14 cellular contexts compared by ENCODE assay signal in the genomic region with DNA sequence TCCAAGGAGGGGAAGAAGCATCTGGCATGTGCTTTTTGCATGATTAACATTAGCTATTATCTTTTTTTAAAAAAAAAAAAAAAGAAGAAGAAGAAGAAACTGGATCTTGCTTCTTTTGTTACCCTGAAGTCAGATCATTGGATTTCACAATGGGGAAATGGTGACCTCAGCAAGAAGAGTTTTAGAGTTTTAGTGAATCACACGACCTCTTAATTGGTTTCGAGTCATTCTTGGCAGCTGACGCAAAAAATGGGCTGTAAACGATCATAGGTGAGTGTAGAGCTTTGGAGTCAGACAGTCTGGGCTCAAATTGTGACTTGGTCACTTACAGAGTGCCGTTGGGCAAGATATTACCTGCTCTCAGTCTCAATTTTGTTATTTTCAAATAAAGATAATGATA. TPM values are rescaled to one million over a fixed set of nuclear protein-coding genes. Genes with fewer than 3 reads are reported as not detected.
DNase-seq lines count a peak whose midpoint lies in the region; ATAC-seq, FAIRE-seq and TF ChIP-seq lines count a peak whose summit lies in the region.
"Had no signal": no experiment of that assay in that cellular context is flagged by ENCODE, and none has a peak within 500 bp of the region (broad histone marks: within the 10 kb centered on the region; RNA-seq: fewer than 3 reads in every experiment).

No MANE protein-coding gene starts in this region.

- DNase-seq in HPDE6-E6E7 (ENCODE audit: extremely low spot score), result peak; percentile 28
- DNase-seq in RCC 7860 (ENCODE audit: low spot score), result peak; percentile 47
- DNase-seq in fibroblast of the aortic adventitia (ENCODE audit: low read depth), result peak; percentile 12
- DNase-seq in activated gamma-delta T cell treated with Interleukin-2 at 50 U/mL for 16 hours, result no peak
- DNase-seq in activated T-helper 2 cell treated with anti-CD3 and anti-CD28 coated beads, Interferon-gamma antibody, Interleukin-2, Interleukin-4, amounts not matched to agents 10 μg/mL and 5 μg/mL and 100 μg/mL, durations not matched to agents 14 hours and 24 hours and 36 hours (ENCODE audit: low spot score), result no peak
- DNase-seq in T-helper 2 cell treated with Interferon-gamma antibody and Interleukin-4, amounts not matched to agents 5 μg/mL and 100 μg/mL, for 36 hours (ENCODE audit: low spot score), result no peak
- DNase-seq: activated naive CD4-positive, alpha-beta T cell treated with anti-CD3 and anti-CD28 coated beads, Interleukin-2, amount 50 U/mL, for 16 hours; BE2C; Kasumi-1; nucleus accumbens had no signal

- no peak overlapping the region for H3K4me3 Mint-ChIP-seq in activated T-helper 2 cell treated with anti-CD3 and anti-CD28 coated beads, Interferon-gamma antibody, Interleukin-2, Interleukin-4, amounts not matched to agents 10 μg/mL and 5 μg/mL and 100 μg/mL, durations not matched to agents 14 hours and 24 hours and 36 hours (ENCODE audit: low read depth)
- H3K4me3 Mint-ChIP-seq in T-helper 2 cell treated with Interferon-gamma antibody and Interleukin-4, amounts not matched to agents 5 μg/mL and 100 μg/mL, for 36 hours, result no peak overlapping the region

- peaks cover 23% of the 10 kb centered on the region for H3K27me3 Mint-ChIP-seq in activated T-helper 2 cell treated with anti-CD3 and anti-CD28 coated beads, Interferon-gamma antibody, Interleukin-2, Interleukin-4, amounts not matched to agents 10 μg/mL and 5 μg/mL and 100 μg/mL, durations not matched to agents 14 hours and 24 hours and 36 hours (ENCODE audit: low read depth)
- H3K27me3 Mint-ChIP-seq in T-helper 2 cell treated with Interferon-gamma antibody and Interleukin-4, amounts not matched to agents 5 μg/mL and 100 μg/mL, for 36 hours (ENCODE audit: low read depth), result peaks cover 8% of the 10 kb centered on the region

- no peak for TF ChIP-seq CTCF in fibroblast of the aortic adventitia (IDR thresholded peaks at IDR 0.05; ENCODE audit: insufficient read depth, low read length)

- no peaks in the 10 kb centered on the region for H3K79me2 ChIP-seq in ACC112 (ENCODE audit: control insufficient read depth, insufficient read depth, low read length, unreplicated experiment)

- FAIRE-seq in RCC 7860 (lab: Jason Lieb, UNC), result peak; percentile 58
- FAIRE-seq: GM12892 had no signal

- no peak for ATAC-seq in HG02642 (IDR thresholded peaks at IDR 0.05; ENCODE audit: poor library complexity, unreplicated experiment)
- ATAC-seq: Panc1 had no signal

- intact Hi-C loops in activated T-helper 2 cell treated with anti-CD3 and anti-CD28 coated beads, Interferon-gamma antibody, Interleukin-2, Interleukin-4, amounts not matched to agents 10 μg/mL and 5 μg/mL and 100 μg/mL, durations not matched to agents 14 hours and 24 hours and 36 hours (cut with micrococcal nuclease), result no loop called here

- H3K36me3 ChIP-seq in ACC112 (ENCODE audit: insufficient read depth, low read length), result no peaks in the 10 kb centered on the region
- H3K36me3 ChIP-seq: BE2C had no signal

- H3K27ac ChIP-seq in ACC112 (ENCODE audit: low read depth, low read length), result peak overlapping the region; percentile 80

- peaks cover 5% of the 10 kb centered on the region for H3K4me1 ChIP-seq in ACC112 (ENCODE audit: control insufficient read depth, insufficient read depth, low read length, unreplicated experiment)
- H3K4me1 ChIP-seq: BE2C had no signal

- no peaks in the 10 kb centered on the region for H3K4me1 Mint-ChIP-seq in activated T-helper 2 cell treated with anti-CD3 and anti-CD28 coated beads, Interferon-gamma antibody, Interleukin-2, Interleukin-4, amounts not matched to agents 10 μg/mL and 5 μg/mL and 100 μg/mL, durations not matched to agents 14 hours and 24 hours and 36 hours (ENCODE audit: low read depth)
- H3K4me1 Mint-ChIP-seq in T-helper 2 cell treated with Interferon-gamma antibody and Interleukin-4, amounts not matched to agents 5 μg/mL and 100 μg/mL, for 36 hours (ENCODE audit: low read depth), result no peaks in the 10 kb centered on the region

- no peaks in the 10 kb centered on the region for H3K27me3 ChIP-seq in ACC112 (ENCODE audit: insufficient read depth, low read length)
- H3K27me3 ChIP-seq: BE2C had no signal

- no peak overlapping the region for H3K27ac Mint-ChIP-seq in activated T-helper 2 cell treated with anti-CD3 and anti-CD28 coated beads, Interferon-gamma antibody, Interleukin-2, Interleukin-4, amounts not matched to agents 10 μg/mL and 5 μg/mL and 100 μg/mL, durations not matched to agents 14 hours and 24 hours and 36 hours
- no peak overlapping the region for H3K27ac Mint-ChIP-seq in T-helper 2 cell treated with Interferon-gamma antibody and Interleukin-4, amounts not matched to agents 5 μg/mL and 100 μg/mL, for 36 hours

- H2AFZ ChIP-seq in ACC112 (ENCODE audit: low read length, unreplicated experiment), result no peak overlapping the region

- no peaks in the 10 kb centered on the region for H3K9me3 Mint-ChIP-seq in activated T-helper 2 cell treated with anti-CD3 and anti-CD28 coated beads, Interferon-gamma antibody, Interleukin-2, Interleukin-4, amounts not matched to agents 10 μg/mL and 5 μg/mL and 100 μg/mL, durations not matched to agents 14 hours and 24 hours and 36 hours
- H3K9me3 Mint-ChIP-seq in T-helper 2 cell treated with Interferon-gamma antibody and Interleukin-4, amounts not matched to agents 5 μg/mL and 100 μg/mL, for 36 hours, result no peaks in the 10 kb centered on the region

- H3K4me3 ChIP-seq in ACC112 (ENCODE audit: low read depth, low read length), result no peak overlapping the region
- H3K4me3 ChIP-seq in fibroblast of the aortic adventitia (ENCODE audit: low read depth, low read length), result no peak overlapping the region

- no peaks in the 10 kb centered on the region for H3K36me3 Mint-ChIP-seq in activated T-helper 2 cell treated with anti-CD3 and anti-CD28 coated beads, Interferon-gamma antibody, Interleukin-2, Interleukin-4, amounts not matched to agents 10 μg/mL and 5 μg/mL and 100 μg/mL, durations not matched to agents 14 hours and 24 hours and 36 hours (ENCODE audit: low read depth)
- H3K36me3 Mint-ChIP-seq in T-helper 2 cell treated with Interferon-gamma antibody and Interleukin-4, amounts not matched to agents 5 μg/mL and 100 μg/mL, for 36 hours (ENCODE audit: low read depth), result no peaks in the 10 kb centered on the region

RNA-seq across cellular contexts. Expression of gene PGBD5, which starts 33.3 kb away (rescaled TPM):
- total RNA-seq in fibroblast of the aortic adventitia (ENCODE audit: low replicate concordance), result not detected in 2 replicates
- not detected in 2 replicates for total RNA-seq in activated T-helper 2 cell treated with anti-CD3 and anti-CD28 coated beads, Interferon-gamma antibody, Interleukin-2, Interleukin-4, amounts not matched to agents 10 μg/mL and 5 μg/mL and 100 μg/mL, durations not matched to agents 14 hours and 24 hours and 36 hours

Comparison
In these comparisons a context has a peak if more than half of its experiments do, and no peak if none do; other contexts are left out.
1. DNase-seq: peak in HPDE6-E6E7 (single experiment), RCC 7860 (single experiment) and fibroblast of the aortic adventitia (single experiment); none in activated gamma-delta T cell treated with Interleukin-2 at 50 U/mL for 16 hours (single experiment), activated T-helper 2 cell treated with anti-CD3 and anti-CD28 coated beads, Interferon-gamma antibody, Interleukin-2, Interleukin-4, amounts not matched to agents 10 μg/mL and 5 μg/mL and 100 μg/mL, durations not matched to agents 14 hours and 24 hours and 36 hours (single experiment) and T-helper 2 cell treated with Interferon-gamma antibody and Interleukin-4, amounts not matched to agents 5 μg/mL and 100 μg/mL, for 36 hours (single experiment).